ENCODE assay signal across 35 cellular contexts in the genomic region with DNA sequence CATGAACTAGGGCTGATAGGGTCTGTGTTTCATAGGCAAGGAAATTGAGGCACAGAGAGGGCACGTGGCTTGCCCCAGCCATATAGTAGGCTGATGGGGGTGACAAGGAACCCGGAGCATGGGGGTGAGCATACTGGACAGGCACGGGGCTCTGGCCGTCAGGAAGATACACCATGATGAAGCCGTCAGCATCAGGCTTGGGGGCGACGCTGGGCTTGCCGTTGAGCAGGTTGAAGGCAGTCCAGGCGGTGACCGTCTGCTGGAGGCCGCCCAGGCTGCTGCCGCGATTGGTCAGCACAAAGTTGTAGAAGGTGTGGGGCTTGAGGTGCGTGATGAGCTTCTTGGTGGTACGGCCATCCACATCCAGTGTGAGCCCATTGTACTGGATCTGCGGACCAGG.
"Had no signal": no experiment of that assay in that cellular context is flagged by ENCODE, and none has a peak within 500 bp of the region (broad histone marks: within the 10 kb centered on the region; RNA-seq: fewer than 3 reads in every experiment).

No MANE protein-coding gene starts in this region.

- H3K27me3 Mint-ChIP-seq: activated B cell treated with CpG ODN at 0.5 μM for 24 hours; activated CD4-positive, alpha-beta T cell treated with anti-CD3 and anti-CD28 coated beads, Interleukin-2, amount 10 ng/mL, durations not matched to agents 24 days and 14 days; activated CD8-positive, alpha-beta T cell treated with anti-CD3 and anti-CD28 coated beads for 36 hours; activated naive CD8-positive, alpha-beta T cell treated with anti-CD3 and anti-CD28 coated beads for 36 hours; activated T-helper 17 cell treated with anti-CD3 and anti-CD28 coated beads, Interleukin-2, amount 50 U/mL, for 72 hours had no signal

- ATAC-seq: activated CD8-positive, alpha-beta T cell treated with anti-CD3 and anti-CD28 coated beads for 36 hours; activated naive CD4-positive, alpha-beta T cell treated with anti-CD3 and anti-CD28 coated beads, Interleukin-2, amount 50 U/mL, for 72 hours; activated T-cell treated with anti-CD3 and anti-CD28 coated beads, Interleukin-2, amount 50 U/mL, for 4 hours; activated T-cell treated with anti-CD3 and anti-CD28 coated beads, Interleukin-2, amount 50 U/mL, for 72 hours; activated T-helper 17 cell treated with anti-CD3 and anti-CD28 coated beads, Interleukin-2, amount 50 U/mL, for 72 hours; body of pancreas had no signal

- H3K36me3 Mint-ChIP-seq: activated CD4-positive, alpha-beta memory T cell treated with anti-CD3 and anti-CD28 coated beads for 36 hours; activated naive CD4-positive, alpha-beta T cell treated with anti-CD3 and anti-CD28 coated beads, Interleukin-2, amount 50 U/mL, for 72 hours; activated naive CD8-positive, alpha-beta T cell treated with anti-CD3 and anti-CD28 coated beads for 36 hours had no signal

- DNase-seq: activated B cell treated with CpG ODN at 0.5 μM for 24 hours; activated CD4-positive, alpha-beta memory T cell treated with anti-CD3 and anti-CD28 coated beads for 36 hours; activated CD4-positive, alpha-beta T cell treated with anti-CD3 and anti-CD28 coated beads for 4 hours; activated CD4-positive, alpha-beta T cell treated with anti-CD3 and anti-CD28 coated beads, Interleukin-2, amount 10 ng/mL, durations not matched to agents 24 days and 14 days; activated CD4-positive, alpha-beta T cell treated with anti-CD3 and anti-CD28 coated beads, Interleukin-2, amount 50 U/mL, for 1 hour; activated CD4-positive, alpha-beta T cell treated with anti-CD3 and anti-CD28 coated beads, Interleukin-2, amount 50 U/mL, for 4 hours; activated CD4-positive, CD25-positive, alpha-beta regulatory T cell treated with anti-CD3 and anti-CD28 coated beads, Interleukin-2, amount 50 U/mL, for 72 hours; activated CD8-positive, alpha-beta memory T cell treated with anti-CD3 and anti-CD28 coated beads, Interleukin-2, amount 50 U/mL, for 4 hours; activated CD8-positive, alpha-beta T cell treated with anti-CD3 and anti-CD28 coated beads for 36 hours; activated effector memory CD4-positive, alpha-beta T cell treated with anti-CD3 and anti-CD28 coated beads, Interleukin-2, amount 50 U/mL, for 16 hours; activated gamma-delta T cell treated with Interleukin-2 at 50 U/mL for 16 hours; activated naive CD4-positive, alpha-beta T cell; activated naive CD4-positive, alpha-beta T cell treated with anti-CD3 and anti-CD28 coated beads for 36 hours; activated naive CD4-positive, alpha-beta T cell treated with anti-CD3 and anti-CD28 coated beads, Interleukin-2, amount 50 U/mL, for 16 hours; activated naive CD8-positive, alpha-beta T cell treated with anti-CD3 and anti-CD28 coated beads for 36 hours; activated T-cell treated with anti-CD3 and anti-CD28 coated beads for 4 hours; activated T-cell treated with anti-CD3 and anti-CD28 coated beads, Interleukin-2, amount 50 U/mL, for 1 hour; activated T-cell treated with anti-CD3 and anti-CD28 coated beads, Interleukin-2, amount 50 U/mL, for 4 hours; activated T-cell treated with anti-CD3 and anti-CD28 coated beads, Interleukin-2, amount 50 U/mL, for 72 hours; adrenal gland; amniotic stem cell; aorta; body of pancreas; brain microvascular endothelial cell; central memory CD4-positive, alpha-beta T cell; T-helper 1 cell; T-helper 2 cell; T-helper 9 cell had no signal

- H3K4me1 Mint-ChIP-seq: activated CD4-positive, alpha-beta T cell treated with anti-CD3 and anti-CD28 coated beads, Interleukin-2, amount 10 ng/mL, durations not matched to agents 24 days and 14 days; activated T-helper 17 cell treated with anti-CD3 and anti-CD28 coated beads, Interleukin-2, amount 50 U/mL, for 72 hours had no signal

- H3K36me3 ChIP-seq: breast epithelium had no signal

- H3K27ac ChIP-seq: adrenal gland, body of pancreas, brain microvascular endothelial cell, breast epithelium, VCaP had no signal

- H3K4me1 ChIP-seq: adrenal gland, body of pancreas, breast epithelium had no signal

- H3K27me3 ChIP-seq: adrenal gland, body of pancreas, brain microvascular endothelial cell, breast epithelium had no signal

- H3K4me3 ChIP-seq: adrenal gland, body of pancreas, breast epithelium had no signal

- H3K9me3 Mint-ChIP-seq: activated B cell treated with CpG ODN at 0.5 μM for 24 hours; activated CD4-positive, alpha-beta memory T cell treated with anti-CD3 and anti-CD28 coated beads for 36 hours; activated CD4-positive, alpha-beta T cell treated with anti-CD3 and anti-CD28 coated beads, Interleukin-2, amount 10 ng/mL, durations not matched to agents 24 days and 14 days; activated CD8-positive, alpha-beta T cell treated with anti-CD3 and anti-CD28 coated beads for 36 hours; activated naive CD4-positive, alpha-beta T cell treated with anti-CD3 and anti-CD28 coated beads for 36 hours; activated naive CD4-positive, alpha-beta T cell treated with anti-CD3 and anti-CD28 coated beads, Interleukin-2, amount 50 U/mL, for 72 hours; activated naive CD8-positive, alpha-beta T cell treated with anti-CD3 and anti-CD28 coated beads for 36 hours; activated T-cell treated with anti-CD3 and anti-CD28 coated beads, Interleukin-2, amount 50 U/mL, for 4 hours; activated T-cell treated with anti-CD3 and anti-CD28 coated beads, Interleukin-2, amount 50 U/mL, for 72 hours; activated T-helper 1 cell treated with anti-CD3 and anti-CD28 coated beads, Interleukin-12 subunit alpha, Interleukin-12 subunit beta, Interleukin-2, Interleukin-4 antibody, amounts not matched to agents 30 ng/mL and 10 ng/mL and 1 ng/mL, durations not matched to agents 14 hours and 24 hours and 36 hours; activated T-helper 17 cell treated with anti-CD3 and anti-CD28 coated beads, Interleukin-2, amount 50 U/mL, for 72 hours; T-helper 1 cell treated with Interleukin-12 subunit alpha and Interleukin-12 subunit beta and Interleukin-4 antibody, amounts not matched to agents 30 μg/mL and 1 μg/mL, for 36 hours; T-helper 2 cell treated with Interferon-gamma antibody and Interleukin-4, amounts not matched to agents 5 μg/mL and 100 μg/mL, for 36 hours had no signal

- H3K27ac Mint-ChIP-seq: activated B cell treated with CpG ODN at 0.5 μM for 24 hours; activated CD4-positive, alpha-beta memory T cell treated with anti-CD3 and anti-CD28 coated beads for 36 hours; activated CD4-positive, alpha-beta T cell treated with anti-CD3 and anti-CD28 coated beads, Interleukin-2, amount 10 ng/mL, durations not matched to agents 24 days and 14 days; activated CD8-positive, alpha-beta T cell treated with anti-CD3 and anti-CD28 coated beads for 36 hours; activated naive CD4-positive, alpha-beta T cell treated with anti-CD3 and anti-CD28 coated beads for 36 hours; activated naive CD8-positive, alpha-beta T cell treated with anti-CD3 and anti-CD28 coated beads for 36 hours; activated T-cell treated with anti-CD3 and anti-CD28 coated beads, Interleukin-2, amount 50 U/mL, for 72 hours; activated T-helper 1 cell treated with anti-CD3 and anti-CD28 coated beads, Interleukin-12 subunit alpha, Interleukin-12 subunit beta, Interleukin-2, Interleukin-4 antibody, amounts not matched to agents 30 ng/mL and 10 ng/mL and 1 ng/mL, durations not matched to agents 14 hours and 24 hours and 36 hours; activated T-helper 17 cell treated with anti-CD3 and anti-CD28 coated beads, Interleukin-2, amount 50 U/mL, for 72 hours; T-helper 1 cell treated with Interleukin-12 subunit alpha and Interleukin-12 subunit beta and Interleukin-4 antibody, amounts not matched to agents 30 μg/mL and 1 μg/mL, for 36 hours; T-helper 2 cell treated with Interferon-gamma antibody and Interleukin-4, amounts not matched to agents 5 μg/mL and 100 μg/mL, for 36 hours had no signal

- H3K9me3 ChIP-seq: adrenal gland, body of pancreas, breast epithelium had no signal

- H3K4me3 Mint-ChIP-seq: activated B cell treated with CpG ODN at 0.5 μM for 24 hours; activated CD4-positive, alpha-beta memory T cell treated with anti-CD3 and anti-CD28 coated beads for 36 hours; activated CD4-positive, alpha-beta T cell treated with anti-CD3 and anti-CD28 coated beads, Interleukin-2, amount 10 ng/mL, durations not matched to agents 24 days and 14 days; activated CD8-positive, alpha-beta T cell treated with anti-CD3 and anti-CD28 coated beads for 36 hours; activated naive CD4-positive, alpha-beta T cell treated with anti-CD3 and anti-CD28 coated beads for 36 hours; activated naive CD8-positive, alpha-beta T cell treated with anti-CD3 and anti-CD28 coated beads for 36 hours; activated T-cell treated with anti-CD3 and anti-CD28 coated beads, Interleukin-2, amount 50 U/mL, for 4 hours; activated T-cell treated with anti-CD3 and anti-CD28 coated beads, Interleukin-2, amount 50 U/mL, for 72 hours; activated T-helper 1 cell treated with anti-CD3 and anti-CD28 coated beads, Interleukin-12 subunit alpha, Interleukin-12 subunit beta, Interleukin-2, Interleukin-4 antibody, amounts not matched to agents 30 ng/mL and 10 ng/mL and 1 ng/mL, durations not matched to agents 14 hours and 24 hours and 36 hours; activated T-helper 17 cell treated with anti-CD3 and anti-CD28 coated beads, Interleukin-2, amount 50 U/mL, for 72 hours; T-helper 1 cell treated with Interleukin-12 subunit alpha and Interleukin-12 subunit beta and Interleukin-4 antibody, amounts not matched to agents 30 μg/mL and 1 μg/mL, for 36 hours; T-helper 2 cell treated with Interferon-gamma antibody and Interleukin-4, amounts not matched to agents 5 μg/mL and 100 μg/mL, for 36 hours had no signal
